8 cellular contexts compared by ENCODE assay signal in the genomic region with DNA sequence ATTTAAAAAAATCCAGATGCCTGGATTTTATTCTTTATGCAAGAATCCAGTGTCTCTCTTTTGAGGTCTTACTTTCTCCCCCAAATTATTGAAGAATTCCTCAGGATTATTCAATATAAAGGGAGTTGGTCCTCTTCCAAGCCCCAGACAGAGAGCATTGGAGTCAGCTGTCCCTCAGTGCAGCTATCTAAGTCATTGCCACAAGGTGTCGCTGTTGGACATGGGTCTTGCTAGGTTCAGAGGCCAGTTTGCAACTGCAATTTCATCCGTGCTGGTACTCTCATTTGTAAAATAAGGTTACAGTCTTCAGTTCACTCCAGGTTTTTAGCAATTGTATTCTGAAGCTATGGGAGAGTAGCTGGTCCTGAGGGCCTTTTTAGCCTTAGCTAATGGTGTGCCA. TPM values are rescaled to one million over a fixed set of nuclear protein-coding genes. Genes with fewer than 3 reads are reported as not detected.
DNase-seq lines count a peak whose midpoint lies in the region; ATAC-seq, FAIRE-seq and TF ChIP-seq lines count a peak whose summit lies in the region.

No MANE protein-coding gene starts in this region.

- no peak overlapping the region for H3K4me3 ChIP-seq in Peyer's patch

- FAIRE-seq in G401.6 (lab: Jason Lieb, UNC): peak; percentile 76

- no peak overlapping the region for H3K27ac ChIP-seq in Peyer's patch

- no peak overlapping the region for H3K4me3 Mint-ChIP-seq in chondrocyte (ENCODE audit: unreplicated experiment)

- H3K9me3 ChIP-seq in Peyer's patch: peaks cover 0 to 5% (median 0%) of the 10 kb centered on the region in 4 donors

- no peaks in the 10 kb centered on the region for H3K27me3 Mint-ChIP-seq in chondrocyte (ENCODE audit: low read depth)

- H3K27ac Mint-ChIP-seq in chondrocyte (ENCODE audit: unreplicated experiment): no peak overlapping the region

- TF ChIP-seq CTCF in Peyer's patch (IDR thresholded peaks at IDR 0.05): peak in 4 of 6 experiments; percentile 46 to 73 (median 70)
- TF ChIP-seq CTCF in chondrocyte (IDR thresholded peaks at IDR 0.05): peak; percentile 77

- H3K36me3 Mint-ChIP-seq in chondrocyte (ENCODE audit: low read depth): peaks cover 3% of the 10 kb centered on the region

- DNase-seq in ACHN (peak; percentile 65), Peyer's patch (peak in 1 of 3 donors; percentile 78), chondrocyte (ENCODE audit: low spot score) (no peak), midbrain (lab: John Stamatoyannopoulos, UW) (peak; percentile 38), DMS79 (lab: John Stamatoyannopoulos, UW) (no peak)

- H3K9me3 Mint-ChIP-seq in chondrocyte (ENCODE audit: low read depth): peaks cover 16% of the 10 kb centered on the region

- H3K4me1 ChIP-seq in Peyer's patch: no peaks in the 10 kb centered on the region

- H3K27me3 ChIP-seq in Peyer's patch: no peaks in the 10 kb centered on the region

- H3K36me3 ChIP-seq in Peyer's patch: no peaks in the 10 kb centered on the region

- in situ Hi-C loops in ACHN (cut with HindIII; ENCODE audit: low pct_ligation_motif_present, low pct_unique_long_range_greater_than_20kb, low sequenced_read_pairs): no loop called here

- no peak for TF ChIP-seq POLR2A in Peyer's patch (IDR thresholded peaks at IDR 0.05)

- H3K4me1 Mint-ChIP-seq in chondrocyte (ENCODE audit: low read depth): peaks cover 5% of the 10 kb centered on the region

- ATAC-seq in HG03565 (IDR thresholded peaks at IDR 0.05; ENCODE audit: unreplicated experiment) (peak; percentile 45), GM21423 (IDR thresholded peaks at IDR 0.05; ENCODE audit: unreplicated experiment) (no peak)

RNA-seq across cellular contexts. Expression of a gene that starts 27.8 kb away (rescaled TPM):
- total RNA-seq in Peyer's patch: 100 to 1,000 TPM in 1 of 4 donors, 10 to 100 TPM in 3; 28.7 to 262 (median 72.2) TPM
- total RNA-seq in chondrocyte: 1,296 to 1,346 TPM (median 1,334 TPM) in 3 replicates

Comparison
In these comparisons a context has a peak if more than half of its experiments do, and no peak if none do; other contexts are left out.
1. DNase-seq: peak in ACHN (single experiment) and midbrain (single experiment); none in chondrocyte (single experiment) and DMS79 (single experiment).